ENCODE assay signal across 1 cellular context in the genomic region with DNA sequence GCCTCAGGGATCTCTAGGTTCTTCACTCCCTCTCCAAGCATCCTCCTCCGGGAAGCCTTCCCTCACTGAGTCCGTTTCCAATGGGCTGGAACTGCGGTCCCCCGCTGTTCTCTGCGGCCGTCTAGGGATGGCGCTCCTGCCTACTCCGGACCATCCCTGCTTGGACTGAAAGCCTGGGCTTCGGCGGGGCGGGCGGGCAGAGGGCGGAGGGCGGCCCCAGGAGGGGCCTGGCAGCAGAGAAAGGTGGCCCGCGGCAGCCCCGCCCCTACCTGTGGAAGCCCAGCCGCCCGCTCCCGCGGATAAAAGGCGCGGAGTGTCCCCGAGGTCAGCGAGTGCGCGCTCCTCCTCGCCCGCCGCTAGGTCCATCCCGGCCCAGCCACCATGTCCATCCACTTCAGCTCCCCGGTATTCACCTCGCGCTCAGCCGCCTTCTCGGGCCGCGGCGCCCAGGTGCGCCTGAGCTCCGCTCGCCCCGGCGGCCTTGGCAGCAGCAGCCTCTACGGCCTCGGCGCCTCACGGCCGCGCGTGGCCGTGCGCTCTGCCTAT.
TF ChIP-seq lines count a peak whose summit lies in the region.

TSS of gene KRT7 (plus strand) at position 328 of the 546 bp plus-strand sequence. CDS start at position 382, 54 bp downstream.

TF ChIP-seq in HepG2, 621 proteins besides CTCF, POLR2A, EP300 and RAD21 (continued from another document):
- TF ChIP-seq, protein P1, sequence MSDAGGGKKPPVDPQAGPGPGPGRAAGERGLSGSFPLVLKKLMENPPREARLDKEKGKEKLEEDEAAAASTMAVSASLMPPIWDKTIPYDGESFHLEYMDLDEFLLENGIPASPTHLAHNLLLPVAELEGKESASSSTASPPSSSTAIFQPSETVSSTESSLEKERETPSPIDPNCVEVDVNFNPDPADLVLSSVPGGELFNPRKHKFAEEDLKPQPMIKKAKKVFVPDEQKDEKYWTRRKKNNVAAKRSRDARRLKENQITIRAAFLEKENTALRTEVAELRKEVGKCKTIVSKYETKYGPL (CRISPR knock-in tag; IDR thresholded peaks at IDR 0.05), result no peak
- TF ChIP-seq ZNF616 (CRISPR knock-in tag; IDR thresholded peaks at IDR 0.05; ENCODE audit: low read depth) (no peak), TOPORS (CRISPR knock-in tag; IDR thresholded peaks at IDR 0.05) (no peak), LCORL (IDR thresholded peaks at IDR 0.05) (no peak), LCORL (CRISPR knock-in tag; IDR thresholded peaks at IDR 0.05) (no peak), MLXIP (CRISPR knock-in tag; IDR thresholded peaks at IDR 0.05; ENCODE audit: borderline replicate concordance) (no peak), AHR (CRISPR knock-in tag; IDR thresholded peaks at IDR 0.05) (no peak), ONECUT2 (CRISPR knock-in tag; IDR thresholded peaks at IDR 0.05) (no peak), SRF (IDR thresholded peaks at IDR 0.05; ENCODE audit: low read depth, low read length) (no peak), ZNF747 (CRISPR knock-in tag; IDR thresholded peaks at IDR 0.05; ENCODE audit: borderline replicate concordance) (no peak), ZNF3 (CRISPR knock-in tag; IDR thresholded peaks at IDR 0.05) (no peak), HIVEP1 (CRISPR knock-in tag; IDR thresholded peaks at IDR 0.05) (no peak), PAWR (CRISPR knock-in tag; IDR thresholded peaks at IDR 0.05; ENCODE audit: borderline replicate concordance) (no peak), NR2F6 (IDR thresholded peaks at IDR 0.05) (no peak), NR2F6 (CRISPR knock-in tag; IDR thresholded peaks at IDR 0.05) (no peak), NR1H2 (CRISPR knock-in tag; IDR thresholded peaks at IDR 0.05; ENCODE audit: borderline replicate concordance, low read depth) (no peak), ZNF264 (CRISPR knock-in tag; IDR thresholded peaks at IDR 0.05) (no peak), ZNF317 (CRISPR knock-in tag; IDR thresholded peaks at IDR 0.05) (no peak)
- TF ChIP-seq, protein P2, sequence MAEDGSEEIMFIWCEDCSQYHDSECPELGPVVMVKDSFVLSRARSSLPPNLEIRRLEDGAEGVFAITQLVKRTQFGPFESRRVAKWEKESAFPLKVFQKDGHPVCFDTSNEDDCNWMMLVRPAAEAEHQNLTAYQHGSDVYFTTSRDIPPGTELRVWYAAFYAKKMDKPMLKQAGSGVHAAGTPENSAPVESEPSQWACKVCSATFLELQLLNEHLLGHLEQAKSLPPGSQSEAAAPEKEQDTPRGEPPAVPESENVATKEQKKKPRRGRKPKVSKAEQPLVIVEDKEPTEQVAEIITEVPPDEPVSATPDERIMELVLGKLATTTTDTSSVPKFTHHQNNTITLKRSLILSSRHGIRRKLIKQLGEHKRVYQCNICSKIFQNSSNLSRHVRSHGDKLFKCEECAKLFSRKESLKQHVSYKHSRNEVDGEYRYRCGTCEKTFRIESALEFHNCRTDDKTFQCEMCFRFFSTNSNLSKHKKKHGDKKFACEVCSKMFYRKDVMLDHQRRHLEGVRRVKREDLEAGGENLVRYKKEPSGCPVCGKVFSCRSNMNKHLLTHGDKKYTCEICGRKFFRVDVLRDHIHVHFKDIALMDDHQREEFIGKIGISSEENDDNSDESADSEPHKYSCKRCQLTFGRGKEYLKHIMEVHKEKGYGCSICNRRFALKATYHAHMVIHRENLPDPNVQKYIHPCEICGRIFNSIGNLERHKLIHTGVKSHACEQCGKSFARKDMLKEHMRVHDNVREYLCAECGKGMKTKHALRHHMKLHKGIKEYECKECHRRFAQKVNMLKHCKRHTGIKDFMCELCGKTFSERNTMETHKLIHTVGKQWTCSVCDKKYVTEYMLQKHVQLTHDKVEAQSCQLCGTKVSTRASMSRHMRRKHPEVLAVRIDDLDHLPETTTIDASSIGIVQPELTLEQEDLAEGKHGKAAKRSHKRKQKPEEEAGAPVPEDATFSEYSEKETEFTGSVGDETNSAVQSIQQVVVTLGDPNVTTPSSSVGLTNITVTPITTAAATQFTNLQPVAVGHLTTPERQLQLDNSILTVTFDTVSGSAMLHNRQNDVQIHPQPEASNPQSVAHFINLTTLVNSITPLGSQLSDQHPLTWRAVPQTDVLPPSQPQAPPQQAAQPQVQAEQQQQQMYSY (CRISPR knock-in tag; IDR thresholded peaks at IDR 0.05), result no peak
- TF ChIP-seq, protein P3, sequence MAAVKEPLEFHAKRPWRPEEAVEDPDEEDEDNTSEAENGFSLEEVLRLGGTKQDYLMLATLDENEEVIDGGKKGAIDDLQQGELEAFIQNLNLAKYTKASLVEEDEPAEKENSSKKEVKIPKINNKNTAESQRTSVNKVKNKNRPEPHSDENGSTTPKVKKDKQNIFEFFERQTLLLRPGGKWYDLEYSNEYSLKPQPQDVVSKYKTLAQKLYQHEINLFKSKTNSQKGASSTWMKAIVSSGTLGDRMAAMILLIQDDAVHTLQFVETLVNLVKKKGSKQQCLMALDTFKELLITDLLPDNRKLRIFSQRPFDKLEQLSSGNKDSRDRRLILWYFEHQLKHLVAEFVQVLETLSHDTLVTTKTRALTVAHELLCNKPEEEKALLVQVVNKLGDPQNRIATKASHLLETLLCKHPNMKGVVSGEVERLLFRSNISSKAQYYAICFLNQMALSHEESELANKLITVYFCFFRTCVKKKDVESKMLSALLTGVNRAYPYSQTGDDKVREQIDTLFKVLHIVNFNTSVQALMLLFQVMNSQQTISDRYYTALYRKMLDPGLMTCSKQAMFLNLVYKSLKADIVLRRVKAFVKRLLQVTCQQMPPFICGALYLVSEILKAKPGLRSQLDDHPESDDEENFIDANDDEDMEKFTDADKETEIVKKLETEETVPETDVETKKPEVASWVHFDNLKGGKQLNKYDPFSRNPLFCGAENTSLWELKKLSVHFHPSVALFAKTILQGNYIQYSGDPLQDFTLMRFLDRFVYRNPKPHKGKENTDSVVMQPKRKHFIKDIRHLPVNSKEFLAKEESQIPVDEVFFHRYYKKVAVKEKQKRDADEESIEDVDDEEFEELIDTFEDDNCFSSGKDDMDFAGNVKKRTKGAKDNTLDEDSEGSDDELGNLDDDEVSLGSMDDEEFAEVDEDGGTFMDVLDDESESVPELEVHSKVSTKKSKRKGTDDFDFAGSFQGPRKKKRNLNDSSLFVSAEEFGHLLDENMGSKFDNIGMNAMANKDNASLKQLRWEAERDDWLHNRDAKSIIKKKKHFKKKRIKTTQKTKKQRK (IDR thresholded peaks at IDR 0.05; ENCODE audit: low read length), result no peak
